In genomic region chr19:14434157-14434501, GRCh38 we compare ENCODE assay signal across 6 cellular contexts. TPM values are rescaled to one million over a fixed set of nuclear protein-coding genes. Genes with fewer than 3 reads are reported as not detected.
DNase-seq lines count a peak whose midpoint lies in the region; ATAC-seq and TF ChIP-seq lines count a peak whose summit lies in the region.

No MANE protein-coding gene starts in this region.

- DNase-seq in Calu3 = peak; percentile 29
- peak in 1 of 2 experiments; percentile 51 for DNase-seq in PC-9
- DNase-seq in left ventricle myocardium superior = peak; percentile 44
- DNase-seq in SIG-M5 treated with dmso at 0.1 percent for 504 hours (lab: John Stamatoyannopoulos, UW; ENCODE audit: unreplicated experiment) = no peak
- no peak for DNase-seq in NOMO-1 treated with dmso at 0.1 percent for 144 hours (lab: John Stamatoyannopoulos, UW; ENCODE audit: unreplicated experiment)

- H4K20me1 ChIP-seq in PC-9 (ENCODE audit: insufficient read depth) = peaks cover 36% of the 10 kb centered on the region

- peaks cover 24% of the 10 kb centered on the region for H3K4me1 ChIP-seq in PC-9 (replicated peaks; ENCODE audit: insufficient read depth)
- no peaks in the 10 kb centered on the region for H3K4me1 ChIP-seq in urinary bladder (ENCODE audit: insufficient read depth)

- WGBS in urinary bladder = 19% methylated on average over 4 of the region's 4 CpGs

- peak overlapping the region; percentile 95 for H3K4me2 ChIP-seq in PC-9

- no peak overlapping the region for H3K27ac Mint-ChIP-seq in Calu3 (ENCODE audit: unreplicated experiment)

- BruUV-seq in Calu3 (replicated peaks; lab: Mats Ljungman, UMichigan) (TSS peak; percentile 27), PC-9 (replicated peaks; lab: Mats Ljungman, UMichigan) (no TSS peak)

- peaks cover 40% of the 10 kb centered on the region for H3K36me3 Mint-ChIP-seq in Calu3 (ENCODE audit: insufficient read depth, unreplicated experiment)

- H3K4me1 Mint-ChIP-seq in Calu3 (ENCODE audit: low read depth, unreplicated experiment) = peaks cover 17% of the 10 kb centered on the region

- H3K9me2 ChIP-seq in PC-9 (ENCODE audit: insufficient read depth) = no peaks in the 10 kb centered on the region

- peak overlapping the region; percentile 82 for H2AFZ ChIP-seq in PC-9

- H3K9me3 Mint-ChIP-seq in Calu3 (ENCODE audit: low read depth, unreplicated experiment) = no peaks in the 10 kb centered on the region

- no peaks in the 10 kb centered on the region for H3K9me3 ChIP-seq in PC-9 (ENCODE audit: insufficient read depth, low read depth)

- TF ChIP-seq CTCF in Calu3 (IDR thresholded peaks at IDR 0.05; ENCODE audit: unreplicated experiment) (no peak), PC-9 (conservative IDR thresholded peaks at IDR 0.05) (no peak)

- peaks cover 35% of the 10 kb centered on the region for H3F3A ChIP-seq in PC-9 (ENCODE audit: insufficient read depth, low read depth)

- H3K27me3 ChIP-seq in PC-9 (ENCODE audit: insufficient read depth, low read depth) = no peaks in the 10 kb centered on the region; the same call in 1 of the 2 replicates

- H3K79me2 ChIP-seq in PC-9 (ENCODE audit: low read depth) = peaks cover 55% of the 10 kb centered on the region

- CTCF ChIA-PET in Calu3 (lab: Charles Lee) = interaction anchor here (0.7 kb wide), 1 partner anchor 797 kb away, joined by 3 read pairs; no protein-coding TSS in a partner anchor
- CTCF ChIA-PET in PC-9 (lab: Charles Lee) = interaction anchor here (0.6 kb wide), 1 partner anchor 33 kb away, joined by 4 read pairs; no protein-coding TSS in a partner anchor

- intact Hi-C loops in Calu3 (cut with micrococcal nuclease; ENCODE audit: unreplicated experiment) = no loop called here
- intact Hi-C loops in PC-9 (cut with micrococcal nuclease; ENCODE audit: unreplicated experiment) = loop anchor here (5.0 to 10.0 kb wide), 2 partner anchors 61 to 118 kb away; partner anchors contain the start of gene GIPC1
- intact Hi-C loops in left ventricle myocardium superior (cut with micrococcal nuclease) = no loop called here

- POLR2A ChIA-PET in PC-9 (lab: Charles Lee; ENCODE audit: unreplicated experiment) = interaction anchor here (0.5 to 0.6 kb wide), 2 partner anchors 591 to 1298 kb away, joined by 3 to 6 read pairs; no protein-coding TSS in a partner anchor

- H3K36me3 ChIP-seq in PC-9 (ENCODE audit: low read depth) (no peaks in the 10 kb centered on the region), urinary bladder (ENCODE audit: insufficient read depth) (no peaks in the 10 kb centered on the region)

- peak overlapping the region; percentile 93 for H3K4me3 ChIP-seq in PC-9
- peak overlapping the region; percentile 98 for H3K4me3 ChIP-seq in urinary bladder (ENCODE audit: low read depth, low read length)

- H3K27ac ChIP-seq in PC-9 (peak overlapping the region; percentile 51), urinary bladder (ENCODE audit: low read depth) (peak overlapping the region; percentile 68)

- ATAC-seq in left ventricle myocardium superior = peak; percentile 28

- peaks cover 12% of the 10 kb centered on the region for H3K27me3 Mint-ChIP-seq in Calu3 (ENCODE audit: unreplicated experiment)

- peak overlapping the region; percentile 71 for H3K4me3 Mint-ChIP-seq in Calu3 (ENCODE audit: low read depth, unreplicated experiment)

RNA-seq across cellular contexts. Expression of gene PKN1, which starts 1.0 kb away (rescaled TPM):
- 138 and 139 TPM in 2 replicates for total RNA-seq in Calu3 (2022)
- 257 and 417 TPM in 2 replicates for total RNA-seq in PC-9 (2021)
- 162 TPM for total RNA-seq in left ventricle myocardium superior
- total RNA-seq in urinary bladder = 39.4 TPM
- 94.5 TPM for polyA plus RNA-seq in urinary bladder

RNA-seq across cellular contexts. Expression of gene DDX39A, which starts 15.0 kb away (rescaled TPM):
- 96.1 and 104 TPM in 2 replicates for total RNA-seq in Calu3 (2022)
- 66.5 and 67.4 TPM in 2 replicates for total RNA-seq in PC-9 (2021)
- 32.4 TPM for total RNA-seq in left ventricle myocardium superior
- 24.0 TPM for total RNA-seq in urinary bladder
- polyA plus RNA-seq in urinary bladder = 52.2 TPM

RNA-seq across cellular contexts. Expression of gene PTGER1, which starts 41.0 kb away (rescaled TPM):
- total RNA-seq in Calu3 (2022) = 1.2 and 1.3 TPM in 2 replicates
- 1.4 TPM in 2 replicates for total RNA-seq in PC-9 (2021)
- not detected for total RNA-seq in left ventricle myocardium superior
- 4.1 TPM for total RNA-seq in urinary bladder
- polyA plus RNA-seq in urinary bladder = 1.6 TPM

RNA-seq across cellular contexts. Expression of gene ADGRE5, which starts 52.9 kb away (rescaled TPM):
- total RNA-seq in Calu3 (2022) = 72.0 and 90.5 TPM in 2 replicates
- total RNA-seq in PC-9 (2021) = 61.1 and 68.2 TPM in 2 replicates
- total RNA-seq in left ventricle myocardium superior = 39.5 TPM
- total RNA-seq in urinary bladder = 12.5 TPM
- 46.1 TPM for polyA plus RNA-seq in urinary bladder

Comparison
In these comparisons a context has a peak if more than half of its experiments do, and no peak if none do; other contexts are left out.
1. DNase-seq: peak in Calu3 (single experiment) and left ventricle myocardium superior (single experiment); none in SIG-M5 treated with dmso at 0.1 percent for 504 hours (single experiment) and NOMO-1 treated with dmso at 0.1 percent for 144 hours (single experiment).